10 cellular contexts compared by ENCODE assay signal in genomic region chr3:195209083-195209835, GRCh38.
DNase-seq lines count a peak whose midpoint lies in the region; ATAC-seq and TF ChIP-seq lines count a peak whose summit lies in the region.
"Had no signal": no experiment of that assay in that cellular context is flagged by ENCODE, and none has a peak within 500 bp of the region (broad histone marks: within the 10 kb centered on the region; RNA-seq: fewer than 3 reads in every experiment).

No MANE protein-coding gene starts in this region.

- H3K9ac ChIP-seq in H9 (ENCODE audit: extremely low read depth, insufficient read length, low read length) (no peak overlapping the region), liver (ENCODE audit: low read depth in 1 of 2, low read length in 2 of 2) (no peak overlapping the region), smooth muscle cell (ENCODE audit: low read depth) (no peak overlapping the region), Karpas-422 (ENCODE audit: low read length) (no peak overlapping the region)

- H3K4me1 ChIP-seq in H9 (ENCODE audit: insufficient read depth, low read length) = no peaks in the 10 kb centered on the region; the same call in none of the 2 replicates
- peaks cover 0 to 9% (median 2%) of the 10 kb centered on the region in 4 donors for H3K4me1 ChIP-seq in liver (ENCODE audit: control insufficient read depth in 4 of 4, insufficient read depth in 4 of 4, low read length in 3 of 4)
- peaks cover 12% of the 10 kb centered on the region for H3K4me1 ChIP-seq in smooth muscle cell (ENCODE audit: low read depth)
- no peaks in the 10 kb centered on the region for H3K4me1 ChIP-seq in Karpas-422 (ENCODE audit: low read length)

- peaks cover 4% of the 10 kb centered on the region for H3K79me1 ChIP-seq in H9 (ENCODE audit: insufficient read depth, low read depth, low read length, poor library complexity, severe bottlenecking)

- H2BK120ac ChIP-seq in H9 (ENCODE audit: low read depth, low read length, poor library complexity, severe bottlenecking) = no peak overlapping the region

- peaks cover 9 to 22% (median 15%) of the 10 kb centered on the region in 3 experiments; a peak in 6 of 7 replicates for H3K36me3 Mint-ChIP-seq in H9 (ENCODE audit: insufficient read depth in 1 of 3, low read depth in 3 of 3)

- H3K27ac ChIP-seq in H9 (ENCODE audit: insufficient read length, low read depth, low read length) (no peak overlapping the region), caudate nucleus (ENCODE audit: low read depth, low read length) (peak overlapping the region; percentile 42), liver (ENCODE audit: low read depth in 1 of 2, low read length in 2 of 2) (peak overlapping the region; percentile 37 to 69), smooth muscle cell (ENCODE audit: low read depth) (peak overlapping the region; percentile 65), Karpas-422 (ENCODE audit: low read length) (no peak overlapping the region)
- H3K27ac ChIP-seq: HL-60 had no signal

- H3K27ac Mint-ChIP-seq in H9 = peak overlapping the region; percentile 47 to 65 (median 51); a peak in 3 of 7 replicates

- peaks cover 2% of the 10 kb centered on the region; the same call in 1 of the 2 replicates for H3K79me2 ChIP-seq in H9 (ENCODE audit: insufficient read depth, low read length)
- no peaks in the 10 kb centered on the region for H3K79me2 ChIP-seq in smooth muscle cell (ENCODE audit: low read depth)
- no peaks in the 10 kb centered on the region for H3K79me2 ChIP-seq in Karpas-422 (ENCODE audit: low read length)

- no peaks in the 10 kb centered on the region for H3K9me2 ChIP-seq in Karpas-422 (replicated peaks; ENCODE audit: insufficient read depth, low read length)

- peak overlapping the region; percentile 48; the same call in 1 of the 2 replicates for H3K14ac ChIP-seq in H9 (ENCODE audit: insufficient read depth, low read length)

- no peak overlapping the region for H2AK5ac ChIP-seq in H9 (ENCODE audit: insufficient read length, low read length)

- DNase-seq in H9 = no peak
- no peak for DNase-seq in caudate nucleus (lab: John Stamatoyannopoulos, UW)
- DNase-seq in smooth muscle cell (lab: John Stamatoyannopoulos, UW; ENCODE audit: unreplicated experiment) = no peak
- no peak for DNase-seq in NK-92 treated with Interleukin-12 subunit alpha and Interleukin-12 subunit beta, amount 100 ng/mL, for 24 hours (lab: John Stamatoyannopoulos, UW)
- DNase-seq in Karpas-422 = no peak
- DNase-seq in activated T-cell treated with anti-CD3 and anti-CD28 coated beads, Interleukin-2, amount 50 U/mL, for 48 hours = no peak
- DNase-seq: NCI-H2107 had no signal

- no peak overlapping the region for H3K4me3 Mint-ChIP-seq in H9

- H2BK5ac ChIP-seq in H9 (ENCODE audit: insufficient read length, low read length) = no peak overlapping the region

- H2BK12ac ChIP-seq in H9 (ENCODE audit: insufficient read length, low read depth, low read length) = no peak overlapping the region

- no peak overlapping the region for H3K4ac ChIP-seq in H9 (ENCODE audit: low read depth, low read length)

- no peak overlapping the region for H2BK20ac ChIP-seq in H9 (ENCODE audit: low read depth, low read length, poor library complexity, severe bottlenecking)

- no peak for TF ChIP-seq RAD21 in liver (IDR thresholded peaks at IDR 0.05)

- H3K27me3 ChIP-seq in H9 (ENCODE audit: insufficient read depth, low read length) (no peaks in the 10 kb centered on the region), liver (ENCODE audit: control insufficient read depth in 4 of 4, insufficient read depth in 4 of 4, low read length in 3 of 4) (no peaks in the 10 kb centered on the region), smooth muscle cell (ENCODE audit: low read depth) (no peaks in the 10 kb centered on the region), Karpas-422 (ENCODE audit: low read length) (no peaks in the 10 kb centered on the region; the same call in 1 of the 2 replicates)

- H3K9me3 ChIP-seq in H9 (ENCODE audit: control insufficient read depth, low read depth, low read length) = no peaks in the 10 kb centered on the region
- H3K9me3 ChIP-seq in liver (ENCODE audit: control insufficient read depth in 4 of 4, low read length in 3 of 4) = no peaks in the 10 kb centered on the region
- H3K9me3 ChIP-seq in smooth muscle cell (replicated peaks; ENCODE audit: low read depth) = no peaks in the 10 kb centered on the region
- H3K9me3 ChIP-seq in Karpas-422 (ENCODE audit: low read length) = no peaks in the 10 kb centered on the region

- no peak overlapping the region for H3K4me3 ChIP-seq in liver (ENCODE audit: low read depth in 1 of 3, low read length in 3 of 3)
- H3K4me3 ChIP-seq in smooth muscle cell = no peak overlapping the region
- H3K4me3 ChIP-seq in Karpas-422 (ENCODE audit: low read length) = no peak overlapping the region

- no peak overlapping the region for H3T11ph ChIP-seq in H9 (ENCODE audit: low read length)

- H2AFZ ChIP-seq in H9 (ENCODE audit: low read length) (no peak overlapping the region), smooth muscle cell (ENCODE audit: low read depth) (no peak overlapping the region), Karpas-422 (ENCODE audit: low read length) (no peak overlapping the region)

- no peak overlapping the region for H4K8ac ChIP-seq in H9 (replicated peaks; ENCODE audit: insufficient read length, low read depth, low read length)

- H3K23ac ChIP-seq in H9 (ENCODE audit: insufficient read length, low read depth, low read length) = no peak overlapping the region

- H3K18ac ChIP-seq in H9 (ENCODE audit: insufficient read length, low read depth, low read length) = no peak overlapping the region

- H3K36me3 ChIP-seq in liver (ENCODE audit: control insufficient read depth in 4 of 4, insufficient read depth in 3 of 4, low read depth in 1 of 4, low read length in 3 of 4) (no peaks in the 10 kb centered on the region), smooth muscle cell (ENCODE audit: low read depth) (no peaks in the 10 kb centered on the region), Karpas-422 (ENCODE audit: insufficient read depth, low read length) (no peaks in the 10 kb centered on the region)

- ATAC-seq in HG03025 (IDR thresholded peaks at IDR 0.05; ENCODE audit: low FRiP score, unreplicated experiment) = no peak

- H3K23me2 ChIP-seq in H9 (ENCODE audit: insufficient read length, low read depth, low read length, poor library complexity, severe bottlenecking) = no peaks in the 10 kb centered on the region

- no peak overlapping the region for H3K56ac ChIP-seq in H9 (ENCODE audit: insufficient read length, low read depth, low read length)

- WGBS in H9 (ENCODE audit: extremely low coverage, insufficient read length, low lambda C conversion rate) = no CpG with 5 or more reads among the region's 29 CpGs
- WGBS in liver = 86% methylated on average over 29 of the region's 29 CpGs
- WGBS in smooth muscle cell (ENCODE audit: low lambda C conversion rate) = 82% methylated on average over 29 of the region's 29 CpGs

- H2BK15ac ChIP-seq in H9 (ENCODE audit: low read depth, low read length) = no peak overlapping the region

- H3F3A ChIP-seq in smooth muscle cell (ENCODE audit: low read depth) = no peaks in the 10 kb centered on the region

- no peak for TF ChIP-seq CTCF in H9 (conservative IDR thresholded peaks at IDR 0.05)
- TF ChIP-seq CTCF in liver (IDR thresholded peaks at IDR 0.05; ENCODE audit: low read depth, low read length, missing input control) = no peak
- TF ChIP-seq CTCF in smooth muscle cell (IDR thresholded peaks at IDR 0.05; ENCODE audit: borderline replicate concordance, insufficient read depth, poor library complexity, severe bottlenecking) = no peak

- no peaks in the 10 kb centered on the region; a peak in 2 of 5 replicates for H3K9me3 Mint-ChIP-seq in H9

- H3K4me2 ChIP-seq in H9 (ENCODE audit: insufficient read depth, insufficient read length, low read length) (no peak overlapping the region), smooth muscle cell (peak overlapping the region; percentile 33), Karpas-422 (ENCODE audit: low read depth, low read length, poor library complexity, severe bottlenecking) (no peak overlapping the region)

- no peaks in the 10 kb centered on the region for H4K20me1 ChIP-seq in H9 (ENCODE audit: control insufficient read depth, insufficient read depth, insufficient read length)
- no peaks in the 10 kb centered on the region for H4K20me1 ChIP-seq in smooth muscle cell (ENCODE audit: low read depth)
- peaks cover 71% of the 10 kb centered on the region for H4K20me1 ChIP-seq in Karpas-422 (ENCODE audit: insufficient read depth, low read depth, low read length)

- no peak overlapping the region for H4K5ac ChIP-seq in H9 (ENCODE audit: insufficient read length, low read depth, low read length)

- H3K27me3 Mint-ChIP-seq in H9 (ENCODE audit: low read depth) = no peaks in the 10 kb centered on the region

- no peak overlapping the region for H4K91ac ChIP-seq in H9 (ENCODE audit: insufficient read length, low read depth, low read length)

- peaks cover 41 to 44% of the 10 kb centered on the region in 2 experiments for H3K4me1 Mint-ChIP-seq in H9

TF ChIP-seq in liver, 16 proteins besides CTCF, POLR2A, EP300 and RAD21 (continues in another document):
- TF ChIP-seq SP1 (IDR thresholded peaks at IDR 0.05) = no peak
- no peak for TF ChIP-seq RXRA (IDR thresholded peaks at IDR 0.05)
- TF ChIP-seq EGR1 (IDR thresholded peaks at IDR 0.05; ENCODE audit: low read depth in 2 of 2) = no peak
- no peak for TF ChIP-seq FOXA2 (IDR thresholded peaks at IDR 0.05)
- TF ChIP-seq MAX (IDR thresholded peaks at IDR 0.05) = no peak
- no peak for TF ChIP-seq TAF1 (conservative IDR thresholded peaks at IDR 0.05)
- TF ChIP-seq FOXA1 (IDR thresholded peaks at IDR 0.05) = no peak
- TF ChIP-seq HNF4G (IDR thresholded peaks at IDR 0.05) = no peak
- TF ChIP-seq ZBTB33 (IDR thresholded peaks at IDR 0.05) = no peak
- TF ChIP-seq JUND (IDR thresholded peaks at IDR 0.05) = no peak
- TF ChIP-seq GABPA (IDR thresholded peaks at IDR 0.05 in 1 of 2, conservative IDR thresholded peaks at IDR 0.05 in 1 of 2) = no peak

Comparison
In these comparisons a context has a peak if more than half of its experiments do, and no peak if none do; other contexts are left out.
1. H3K27ac ChIP-seq: peak in caudate nucleus (single experiment), liver (2 of 2) and smooth muscle cell (single experiment); none in H9 (single experiment) and Karpas-422 (single experiment).